21 cellular contexts compared by ENCODE assay signal in genomic region chr12:105324704-105325103, GRCh38. TPM values are rescaled to one million over a fixed set of nuclear protein-coding genes. Genes with fewer than 3 reads are reported as not detected.
A peak's percentile ranks its signal among the peaks of the same experiment; 100 is the strongest.
DNase-seq lines count a peak whose midpoint lies in the region; ATAC-seq and TF ChIP-seq lines count a peak whose summit lies in the region.
"Had no signal": no experiment of that assay in that cellular context is flagged by ENCODE, and none has a peak within 500 bp of the region (broad histone marks: within the 10 kb centered on the region; RNA-seq: fewer than 3 reads in every experiment).

No MANE protein-coding gene starts in this region.

- H3K36me3 Mint-ChIP-seq in activated CD8-positive, alpha-beta T cell treated with anti-CD3 and anti-CD28 coated beads, Interleukin-2, amount 10 ng/mL, durations not matched to agents 7 days and 5 days (ENCODE audit: low read depth), result peaks cover 19% of the 10 kb centered on the region
- no peaks in the 10 kb centered on the region for H3K36me3 Mint-ChIP-seq in activated CD8-positive, alpha-beta T cell treated with anti-CD3 and anti-CD28 coated beads for 36 hours (ENCODE audit: low read depth)
- H3K36me3 Mint-ChIP-seq in activated T-helper 1 cell treated with anti-CD3 and anti-CD28 coated beads, Interleukin-12 subunit alpha, Interleukin-12 subunit beta, Interleukin-2, Interleukin-4 antibody, amounts not matched to agents 30 ng/mL and 10 ng/mL and 1 ng/mL, durations not matched to agents 14 hours and 24 hours and 36 hours (ENCODE audit: low read depth), result peaks cover 4% of the 10 kb centered on the region
- H3K36me3 Mint-ChIP-seq in natural killer cell, result no peaks in the 10 kb centered on the region
- H3K36me3 Mint-ChIP-seq: CD14-positive monocyte had no signal

- no peak overlapping the region for H3K27ac ChIP-seq in breast epithelium

- H3K27me3 Mint-ChIP-seq in activated CD8-positive, alpha-beta T cell treated with anti-CD3 and anti-CD28 coated beads, Interleukin-2, amount 10 ng/mL, durations not matched to agents 7 days and 5 days (ENCODE audit: low read depth), result no peaks in the 10 kb centered on the region
- H3K27me3 Mint-ChIP-seq in activated CD8-positive, alpha-beta T cell treated with anti-CD3 and anti-CD28 coated beads for 36 hours, result no peaks in the 10 kb centered on the region
- no peaks in the 10 kb centered on the region for H3K27me3 Mint-ChIP-seq in activated T-helper 1 cell treated with anti-CD3 and anti-CD28 coated beads, Interleukin-12 subunit alpha, Interleukin-12 subunit beta, Interleukin-2, Interleukin-4 antibody, amounts not matched to agents 30 ng/mL and 10 ng/mL and 1 ng/mL, durations not matched to agents 14 hours and 24 hours and 36 hours (ENCODE audit: insufficient read depth)
- H3K27me3 Mint-ChIP-seq in natural killer cell (ENCODE audit: low read depth in 2 of 2), result no peaks in the 10 kb centered on the region

- DNase-seq in activated CD8-positive, alpha-beta T cell treated with anti-CD3 and anti-CD28 coated beads, Interleukin-2, amount 10 ng/mL, durations not matched to agents 7 days and 5 days, result no peak
- DNase-seq in activated CD8-positive, alpha-beta T cell treated with anti-CD3 and anti-CD28 coated beads for 36 hours, result no peak
- DNase-seq in HCEC 1CT, result peak; percentile 23
- no peak for DNase-seq in activated T-helper 1 cell treated with anti-CD3 and anti-CD28 coated beads, Interleukin-12 subunit alpha, Interleukin-12 subunit beta, Interleukin-2, Interleukin-4 antibody, amounts not matched to agents 30 ng/mL and 10 ng/mL and 1 ng/mL, durations not matched to agents 14 hours and 24 hours and 36 hours (ENCODE audit: low spot score)
- DNase-seq in natural killer cell, result no peak
- DNase-seq in breast epithelium (ENCODE audit: low spot score in 2 of 2), result no peak
- DNase-seq in GM13977 (ENCODE audit: low spot score), result no peak
- DNase-seq in left ventricle myocardium superior, result no peak
- DNase-seq: AML-193, COR-L47, DMS153, EL, KBM-7, NCI-H1436, NCI-H2029, NCI-H2171, NCI-H446, NCI-H69, SHP77 treated with DMSO at 0.1 percent for 48 hours had no signal

- intact Hi-C loops in activated CD8-positive, alpha-beta T cell treated with anti-CD3 and anti-CD28 coated beads for 36 hours (cut with micrococcal nuclease), result no loop called here
- intact Hi-C loops in activated T-helper 1 cell treated with anti-CD3 and anti-CD28 coated beads, Interleukin-12 subunit alpha, Interleukin-12 subunit beta, Interleukin-2, Interleukin-4 antibody, amounts not matched to agents 30 ng/mL and 10 ng/mL and 1 ng/mL, durations not matched to agents 14 hours and 24 hours and 36 hours (cut with micrococcal nuclease), result loop anchor here (5.0 kb wide), 1 partner anchor 32 kb away; no protein-coding TSS in a partner anchor
- intact Hi-C loops in natural killer cell (cut with micrococcal nuclease) (no loop called here), breast epithelium (cut with DNase I; ENCODE audit: low total_unique reads) (no loop called here), left ventricle myocardium superior (cut with micrococcal nuclease) (no loop called here)

- H3K36me3 ChIP-seq in breast epithelium, result no peaks in the 10 kb centered on the region

- H3K9me3 Mint-ChIP-seq in activated CD8-positive, alpha-beta T cell treated with anti-CD3 and anti-CD28 coated beads, Interleukin-2, amount 10 ng/mL, durations not matched to agents 7 days and 5 days (ENCODE audit: insufficient read depth), result no peaks in the 10 kb centered on the region
- H3K9me3 Mint-ChIP-seq in activated CD8-positive, alpha-beta T cell treated with anti-CD3 and anti-CD28 coated beads for 36 hours, result no peaks in the 10 kb centered on the region
- no peaks in the 10 kb centered on the region for H3K9me3 Mint-ChIP-seq in activated T-helper 1 cell treated with anti-CD3 and anti-CD28 coated beads, Interleukin-12 subunit alpha, Interleukin-12 subunit beta, Interleukin-2, Interleukin-4 antibody, amounts not matched to agents 30 ng/mL and 10 ng/mL and 1 ng/mL, durations not matched to agents 14 hours and 24 hours and 36 hours
- no peaks in the 10 kb centered on the region for H3K9me3 Mint-ChIP-seq in natural killer cell
- H3K9me3 Mint-ChIP-seq: CD14-positive monocyte, GM23338 had no signal

- TF ChIP-seq POLR2A in breast epithelium (IDR thresholded peaks at IDR 0.05), result no peak

- no peak for ATAC-seq in activated CD8-positive, alpha-beta T cell treated with anti-CD3 and anti-CD28 coated beads, Interleukin-2, amount 10 ng/mL, durations not matched to agents 7 days and 5 days
- ATAC-seq in activated CD8-positive, alpha-beta T cell treated with anti-CD3 and anti-CD28 coated beads for 36 hours, result no peak
- no peak for ATAC-seq in natural killer cell
- no peak for ATAC-seq in left ventricle myocardium superior
- ATAC-seq: GM23338 had no signal

- no peak for TF ChIP-seq CTCF in activated CD8-positive, alpha-beta T cell treated with anti-CD3 and anti-CD28 coated beads for 36 hours (IDR thresholded peaks at IDR 0.05)
- TF ChIP-seq CTCF in natural killer cell (IDR thresholded peaks at IDR 0.05) (no peak), breast epithelium (IDR thresholded peaks at IDR 0.05) (no peak), GM13977 (IDR thresholded peaks at IDR 0.05; ENCODE audit: extremely low read depth, insufficient read depth, missing control alignments) (no peak)

- CTCF ChIA-PET in activated CD8-positive, alpha-beta T cell treated with anti-CD3 and anti-CD28 coated beads, Interleukin-2, amount 10 ng/mL, durations not matched to agents 7 days and 5 days (lab: Charles Lee), result interaction anchor here (0.8 to 1.6 kb wide), 2 partner anchors 57 to 89 kb away, joined by 3 read pairs; partner anchors contain the start of gene APPL2
- CTCF ChIA-PET in activated CD8-positive, alpha-beta T cell treated with anti-CD3 and anti-CD28 coated beads for 36 hours (lab: Charles Lee), result interaction anchor here (1.2 kb wide), 1 partner anchor 30 kb away, joined by 3 read pairs; no protein-coding TSS in a partner anchor

- no peak overlapping the region for H3K4me3 ChIP-seq in breast epithelium
- H3K4me3 ChIP-seq: GM23338 had no signal

- POLR2A ChIA-PET in activated CD8-positive, alpha-beta T cell treated with anti-CD3 and anti-CD28 coated beads, Interleukin-2, amount 10 ng/mL, durations not matched to agents 7 days and 5 days (lab: Charles Lee), result no interaction called here
- POLR2A ChIA-PET in activated CD8-positive, alpha-beta T cell treated with anti-CD3 and anti-CD28 coated beads for 36 hours (lab: Charles Lee), result interaction anchor here (1.0 kb wide), 1 partner anchor 9 kb away, joined by 3 read pairs; no protein-coding TSS in a partner anchor

- H3K4me1 ChIP-seq in breast epithelium, result no peaks in the 10 kb centered on the region

- H3K4me3 Mint-ChIP-seq in activated CD8-positive, alpha-beta T cell treated with anti-CD3 and anti-CD28 coated beads, Interleukin-2, amount 10 ng/mL, durations not matched to agents 7 days and 5 days, result peak overlapping the region; percentile 13
- no peak overlapping the region for H3K4me3 Mint-ChIP-seq in activated CD8-positive, alpha-beta T cell treated with anti-CD3 and anti-CD28 coated beads for 36 hours
- no peak overlapping the region for H3K4me3 Mint-ChIP-seq in activated T-helper 1 cell treated with anti-CD3 and anti-CD28 coated beads, Interleukin-12 subunit alpha, Interleukin-12 subunit beta, Interleukin-2, Interleukin-4 antibody, amounts not matched to agents 30 ng/mL and 10 ng/mL and 1 ng/mL, durations not matched to agents 14 hours and 24 hours and 36 hours
- no peak overlapping the region for H3K4me3 Mint-ChIP-seq in natural killer cell
- H3K4me3 Mint-ChIP-seq: CD14-positive monocyte, GM23338 had no signal

- H3K4me1 Mint-ChIP-seq in activated CD8-positive, alpha-beta T cell treated with anti-CD3 and anti-CD28 coated beads, Interleukin-2, amount 10 ng/mL, durations not matched to agents 7 days and 5 days (ENCODE audit: low read depth), result peaks cover 93% of the 10 kb centered on the region
- peaks cover 30% of the 10 kb centered on the region for H3K4me1 Mint-ChIP-seq in activated CD8-positive, alpha-beta T cell treated with anti-CD3 and anti-CD28 coated beads for 36 hours (ENCODE audit: low read depth)
- H3K4me1 Mint-ChIP-seq in activated T-helper 1 cell treated with anti-CD3 and anti-CD28 coated beads, Interleukin-12 subunit alpha, Interleukin-12 subunit beta, Interleukin-2, Interleukin-4 antibody, amounts not matched to agents 30 ng/mL and 10 ng/mL and 1 ng/mL, durations not matched to agents 14 hours and 24 hours and 36 hours (ENCODE audit: low read depth), result peaks cover 77% of the 10 kb centered on the region
- peaks cover 79 to 80% of the 10 kb centered on the region in 2 donors for H3K4me1 Mint-ChIP-seq in natural killer cell
- H3K4me1 Mint-ChIP-seq: GM23338 had no signal

- in situ Hi-C loops in GM13977 (cut with MboI; ENCODE audit: low pct_unique_long_range_greater_than_20kb, low sequenced_read_pairs, unreplicated experiment), result no loop called here

- no peaks in the 10 kb centered on the region for H3K27me3 ChIP-seq in breast epithelium

- H3K27ac Mint-ChIP-seq in activated CD8-positive, alpha-beta T cell treated with anti-CD3 and anti-CD28 coated beads, Interleukin-2, amount 10 ng/mL, durations not matched to agents 7 days and 5 days, result peak overlapping the region; percentile 35
- no peak overlapping the region for H3K27ac Mint-ChIP-seq in activated CD8-positive, alpha-beta T cell treated with anti-CD3 and anti-CD28 coated beads for 36 hours
- H3K27ac Mint-ChIP-seq in activated T-helper 1 cell treated with anti-CD3 and anti-CD28 coated beads, Interleukin-12 subunit alpha, Interleukin-12 subunit beta, Interleukin-2, Interleukin-4 antibody, amounts not matched to agents 30 ng/mL and 10 ng/mL and 1 ng/mL, durations not matched to agents 14 hours and 24 hours and 36 hours, result peak overlapping the region; percentile 3
- peak overlapping the region; percentile 88 to 96 for H3K27ac Mint-ChIP-seq in natural killer cell
- H3K27ac Mint-ChIP-seq: CD14-positive monocyte, GM23338 had no signal

- H3K9me3 ChIP-seq in breast epithelium, result no peaks in the 10 kb centered on the region

RNA-seq across cellular contexts. Expression of gene C12orf75, which starts 5.8 kb away (rescaled TPM):
- total RNA-seq in activated CD8-positive, alpha-beta T cell treated with anti-CD3 and anti-CD28 coated beads, Interleukin-2, amount 10 ng/mL, durations not matched to agents 7 days and 5 days, result 100 to 1,000 TPM; 301 to 311 TPM
- total RNA-seq in activated CD8-positive, alpha-beta T cell treated with anti-CD3 and anti-CD28 coated beads for 36 hours, result 10 to 100 TPM; 62.0 to 66.9 TPM
- total RNA-seq in activated T-helper 1 cell treated with anti-CD3 and anti-CD28 coated beads, Interleukin-12 subunit alpha, Interleukin-12 subunit beta, Interleukin-2, Interleukin-4 antibody, amounts not matched to agents 30 ng/mL and 10 ng/mL and 1 ng/mL, durations not matched to agents 14 hours and 24 hours and 36 hours, result 87.8 and 93.4 TPM in 2 replicates
- total RNA-seq in natural killer cell, result 100 to 1,000 TPM; 121 to 131 (median 128) TPM
- total RNA-seq in breast epithelium, result 10 to 100 TPM in 2 of 3 donors, 1 to 10 TPM in 1; 2.4 to 20.9 (median 20.0) TPM
- total RNA-seq in left ventricle myocardium superior, result 1.8 TPM
